ENCODE assay signal across 15 cellular contexts in the genomic region with DNA sequence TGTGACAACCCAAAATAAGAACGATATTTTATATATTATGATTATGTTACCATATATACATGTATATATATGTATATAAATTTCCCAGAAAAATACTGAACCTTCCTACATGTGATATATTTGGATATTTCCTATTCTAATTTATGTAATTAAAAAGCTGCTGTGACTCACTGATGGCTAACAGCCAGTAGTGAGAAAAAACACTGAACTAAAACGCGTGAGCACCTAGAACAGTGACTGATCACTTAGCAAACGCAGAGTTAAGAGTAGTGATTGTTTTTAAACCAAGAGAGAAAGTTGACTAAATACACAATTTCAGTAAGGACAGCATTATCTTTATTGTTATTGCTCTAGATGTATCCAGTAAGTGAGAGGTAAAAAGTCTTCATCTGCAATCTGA.
"Had no signal": no experiment of that assay in that cellular context is flagged by ENCODE, and none has a peak within 500 bp of the region (broad histone marks: within the 10 kb centered on the region; RNA-seq: fewer than 3 reads in every experiment).

No MANE protein-coding gene starts in this region.

- H3K4me3 ChIP-seq: dorsolateral prefrontal cortex, esophagus squamous epithelium, heart right ventricle, left lung, testis had no signal

- ATAC-seq: heart right ventricle, left lung, right cardiac atrium, T-helper 17 cell, WTC11 had no signal

- DNase-seq: activated naive CD4-positive, alpha-beta T cell; cerebellar nuclear complex; dorsolateral prefrontal cortex; esophagus squamous epithelium; heart right ventricle; left lung; mesenchymal stem cell; right cardiac atrium; SIG-M5; small intestine; T-helper 17 cell; testis had no signal

- H3K4me1 Mint-ChIP-seq: brain had no signal

- H3K27me3 ChIP-seq: dorsolateral prefrontal cortex, esophagus squamous epithelium, heart right ventricle, left lung, testis had no signal

- H3K27ac Mint-ChIP-seq: brain, T-helper 17 cell, WTC11 had no signal

- H3K4me1 ChIP-seq: esophagus squamous epithelium, left lung, parathyroid adenoma, testis had no signal

- H2AFZ ChIP-seq: parathyroid adenoma had no signal

- H3K27ac ChIP-seq: dorsolateral prefrontal cortex, esophagus squamous epithelium, heart right ventricle, left lung, parathyroid adenoma, testis had no signal

- H3K9ac ChIP-seq: parathyroid adenoma had no signal

- H3K79me2 ChIP-seq: parathyroid adenoma had no signal

- H3K4me3 Mint-ChIP-seq: brain, T-helper 17 cell, WTC11 had no signal

- H3K9me3 ChIP-seq: esophagus squamous epithelium, left lung, testis had no signal

- H3K27me3 Mint-ChIP-seq: brain, T-helper 17 cell had no signal

- H3K36me3 ChIP-seq: esophagus squamous epithelium, heart right ventricle, left lung had no signal
